12 cellular contexts compared by ENCODE assay signal in genomic region chr2:3169106-3169870, GRCh38.
A peak's percentile ranks its signal among the peaks of the same experiment; 100 is the strongest.
DNase-seq lines count a peak whose midpoint lies in the region; ATAC-seq and TF ChIP-seq lines count a peak whose summit lies in the region.
"Had no signal": no experiment of that assay in that cellular context is flagged by ENCODE, and none has a peak within 500 bp of the region (broad histone marks: within the 10 kb centered on the region; RNA-seq: fewer than 3 reads in every experiment).

No MANE protein-coding gene starts in this region.

- CTCF ChIA-PET in BJ (lab: Yijun Ruan, JAX): interaction anchor here (0.7 to 1.6 kb wide), 5 partner anchors 9 to 48 kb away, joined by 3 to 4 read pairs (median 3); no protein-coding TSS in a partner anchor

- peaks cover 0 to 2% (median 2%) of the 10 kb centered on the region in 3 donors for H3K27me3 Mint-ChIP-seq in CD14-positive monocyte (ENCODE audit: low read depth in 3 of 3)
- H3K27me3 Mint-ChIP-seq: activated T-helper 17 cell treated with anti-CD3 and anti-CD28 coated beads, Interleukin-2, amount 50 U/mL, for 72 hours had no signal

- H3K4me3 ChIP-seq in BJ (ENCODE audit: low read depth, low read length): no peak overlapping the region
- H3K4me3 ChIP-seq in choroid plexus epithelial cell (ENCODE audit: low read depth, low read length): no peak overlapping the region

- no peaks in the 10 kb centered on the region; the same call in none of the 2 replicates for H3K36me3 ChIP-seq in BJ (ENCODE audit: control insufficient read depth, insufficient read depth, low read length)

- no peaks in the 10 kb centered on the region for H3K4me1 Mint-ChIP-seq in CD14-positive monocyte
- H3K4me1 Mint-ChIP-seq: activated T-helper 17 cell treated with anti-CD3 and anti-CD28 coated beads, Interleukin-2, amount 50 U/mL, for 72 hours had no signal

- POLR2A ChIA-PET in BJ (lab: Charles Lee): no interaction called here

- intact Hi-C loops in CD14-positive monocyte (cut with micrococcal nuclease): no loop called here

- ATAC-seq in HG02870 (IDR thresholded peaks at IDR 0.05; ENCODE audit: unreplicated experiment) (peak; percentile 52), HG03571 (IDR thresholded peaks at IDR 0.05; ENCODE audit: unreplicated experiment) (no peak)
- ATAC-seq: activated CD4-positive, CD25-positive, alpha-beta regulatory T cell treated with anti-CD3 and anti-CD28 coated beads, Interleukin-2, amount 50 U/mL, for 24 hours; activated T-helper 17 cell treated with anti-CD3 and anti-CD28 coated beads, Interleukin-2, amount 50 U/mL, for 72 hours had no signal

- H3K36me3 Mint-ChIP-seq in CD14-positive monocyte: peaks cover 24 to 37% of the 10 kb centered on the region in 2 donors

- TF ChIP-seq CTCF in BJ (IDR thresholded peaks at IDR 0.05; ENCODE audit: insufficient read depth, low read depth, low read length) (peak; percentile 25; the same call in 1 of the 2 replicates), choroid plexus epithelial cell (conservative IDR thresholded peaks at IDR 0.05; ENCODE audit: low read depth, low read length) (peak; percentile 10), CD14-positive monocyte (IDR thresholded peaks at IDR 0.05) (no peak)

- DNase-seq in BJ (ENCODE audit: low read depth) (peak; percentile 20), choroid plexus epithelial cell (ENCODE audit: low read depth) (peak; percentile 50), myocyte (ENCODE audit: low read depth) (peak; percentile 65), SHP77 treated with DMSO at 0.1 percent for 48 hours (lab: John Stamatoyannopoulos, UW) (no peak), CD14-positive monocyte (ENCODE audit: low spot score) (no peak)
- no peak for DNase-seq in stimulated activated CD4-positive, alpha-beta T cell treated with anti-CD3 and anti-CD28 coated beads, Interleukin-4, amount 100 ng/mL, for 1 hour
- DNase-seq: DMS 273 treated with DMSO at 0.1 percent for 48 hours, NCI-H2029 treated with DMSO at 0.1 percent for 48 hours had no signal

- H3K27me3 ChIP-seq in BJ (ENCODE audit: control insufficient read depth, insufficient read depth, low read length): no peaks in the 10 kb centered on the region

- H3K4me3 Mint-ChIP-seq in CD14-positive monocyte: no peak overlapping the region
- H3K4me3 Mint-ChIP-seq: activated T-helper 17 cell treated with anti-CD3 and anti-CD28 coated beads, Interleukin-2, amount 50 U/mL, for 72 hours had no signal

- H3K27ac Mint-ChIP-seq in CD14-positive monocyte: peak overlapping the region in 2 of 7 donors; percentile 17 to 61
- H3K27ac Mint-ChIP-seq: activated T-helper 17 cell treated with anti-CD3 and anti-CD28 coated beads, Interleukin-2, amount 50 U/mL, for 72 hours had no signal

- H3K9me3 Mint-ChIP-seq in CD14-positive monocyte: peaks cover 6 to 19% (median 13%) of the 10 kb centered on the region in 7 donors

Comparison
In these comparisons a context has a peak if more than half of its experiments do, and no peak if none do; other contexts are left out.
1. DNase-seq: peak in BJ (single experiment), choroid plexus epithelial cell (single experiment) and myocyte (single experiment); none in SHP77 treated with DMSO at 0.1 percent for 48 hours (single experiment), stimulated activated CD4-positive, alpha-beta T cell treated with anti-CD3 and anti-CD28 coated beads, Interleukin-4, amount 100 ng/mL, for 1 hour (single experiment) and CD14-positive monocyte (single experiment).